Comparison of ENCODE assay signal across 8 cellular contexts in the genomic region with DNA sequence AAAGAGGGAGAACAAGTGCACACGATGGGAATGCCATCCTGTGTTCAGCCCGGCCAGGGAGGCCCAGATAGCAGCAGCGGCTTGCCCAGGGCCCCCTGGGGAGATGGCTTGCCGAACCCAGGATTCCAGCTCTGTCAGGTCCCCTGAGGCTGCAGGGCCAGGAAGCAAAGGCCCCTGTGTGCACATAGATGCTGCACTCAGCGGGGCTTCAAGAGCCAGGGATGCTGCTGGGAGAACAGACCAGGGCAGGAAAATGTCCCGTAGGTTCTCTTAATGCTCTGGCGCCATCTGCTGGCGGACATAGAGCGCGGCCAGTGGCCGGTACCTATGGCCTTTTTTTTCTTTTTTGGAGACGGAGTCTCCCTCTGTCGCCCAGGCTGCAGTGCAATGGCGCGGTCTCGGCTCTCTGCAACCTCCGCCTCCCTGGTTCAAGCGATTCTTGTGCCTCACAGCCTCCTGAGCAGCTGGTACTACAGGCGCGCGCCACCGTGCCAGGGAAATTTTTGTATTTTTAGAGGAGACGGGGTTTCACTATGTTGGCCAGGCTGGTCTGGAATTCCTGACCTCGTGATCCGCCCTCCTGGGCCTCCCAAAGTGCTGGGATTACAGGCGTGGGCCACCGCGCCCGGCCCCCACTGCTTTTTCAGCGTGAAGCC. TPM values are rescaled to one million over a fixed set of nuclear protein-coding genes. Genes with fewer than 3 reads are reported as not detected.
DNase-seq lines count a peak whose midpoint lies in the region; ATAC-seq and TF ChIP-seq lines count a peak whose summit lies in the region.

No MANE protein-coding gene starts in this region.

- peaks cover 25% of the 10 kb centered on the region for H3K36me3 ChIP-seq in CD8-positive, alpha-beta memory T cell (ENCODE audit: insufficient read depth, low read length)
- peaks cover 59% of the 10 kb centered on the region for H3K36me3 ChIP-seq in NT2/D1 (ENCODE audit: insufficient read depth, insufficient read length, low read length)

- H3K4me1 ChIP-seq in CD8-positive, alpha-beta memory T cell (ENCODE audit: insufficient read depth, low read length) = no peaks in the 10 kb centered on the region
- peaks cover 4% of the 10 kb centered on the region for H3K4me1 ChIP-seq in NT2/D1 (ENCODE audit: insufficient read depth, insufficient read length)

- H3K4me3 Mint-ChIP-seq in CD8-positive, alpha-beta memory T cell = no peak overlapping the region

- peak; percentile 50 to 78 (median 62) for DNase-seq in CD8-positive, alpha-beta memory T cell
- peak; percentile 77 for DNase-seq in NT2/D1 (ENCODE audit: low read depth, low spot score)
- DNase-seq in activated CD8-positive, alpha-beta memory T cell treated with anti-CD3 and anti-CD28 coated beads, Interleukin-2, amount 50 U/mL, for 4 hours = peak; percentile 71
- DNase-seq in epithelial cell of esophagus (ENCODE audit: low read depth) = peak; percentile 71
- DNase-seq in mucosa of gallbladder (ENCODE audit: low spot score) = peak; percentile 70
- peak; percentile 34 to 48 for DNase-seq in stimulated activated CD8-positive, alpha-beta memory T cell treated with anti-CD3 and anti-CD28 coated beads, Interleukin-7, amount 100 ng/mL, for 1 hour (ENCODE audit: low read depth in 2 of 2)

- POLR2A ChIA-PET in CD8-positive, alpha-beta memory T cell (lab: Charles Lee) = no interaction called here

- peaks cover 0 to 4% (median 3%) of the 10 kb centered on the region in 3 donors for H3K4me1 Mint-ChIP-seq in CD8-positive, alpha-beta memory T cell

- ATAC-seq in GM19397 (IDR thresholded peaks at IDR 0.05; ENCODE audit: unreplicated experiment) (peak; percentile 89), HG03460 (IDR thresholded peaks at IDR 0.05; ENCODE audit: unreplicated experiment) (peak; percentile 90)

- peak; percentile 82 for TF ChIP-seq CTCF in epithelial cell of esophagus (IDR thresholded peaks at IDR 0.05; ENCODE audit: insufficient read depth, low read depth, low read length, missing control alignments)

- no peak overlapping the region for H3K9ac ChIP-seq in NT2/D1 (ENCODE audit: insufficient read length, low read depth)

- H3K9me3 ChIP-seq in CD8-positive, alpha-beta memory T cell (ENCODE audit: low read length) = no peaks in the 10 kb centered on the region
- no peaks in the 10 kb centered on the region for H3K9me3 ChIP-seq in NT2/D1 (ENCODE audit: insufficient read depth, low read length)

- peak overlapping the region in 3 of 8 donors; percentile 47 to 89 (median 54) for H3K27ac Mint-ChIP-seq in CD8-positive, alpha-beta memory T cell

- CTCF ChIA-PET in CD8-positive, alpha-beta memory T cell (lab: Charles Lee) = interaction anchor here (0.9 to 4.5 kb wide), 13 partner anchors 10 to 180 kb away, joined by 3 to 53 read pairs (median 3); a partner anchor contains a TSS

- peaks cover 0 to 38% (median 11%) of the 10 kb centered on the region in 3 donors for H3K36me3 Mint-ChIP-seq in CD8-positive, alpha-beta memory T cell

- H3K27me3 Mint-ChIP-seq in CD8-positive, alpha-beta memory T cell = no peaks in the 10 kb centered on the region

- H3K27ac ChIP-seq in CD8-positive, alpha-beta memory T cell (ENCODE audit: low read depth, low read length) = no peak overlapping the region

- H3K27me3 ChIP-seq in CD8-positive, alpha-beta memory T cell (ENCODE audit: insufficient read depth, low read length, poor library complexity, severe bottlenecking) = no peaks in the 10 kb centered on the region
- no peaks in the 10 kb centered on the region for H3K27me3 ChIP-seq in NT2/D1 (ENCODE audit: insufficient read depth, insufficient read length)

- H3K4me3 ChIP-seq in CD8-positive, alpha-beta memory T cell (ENCODE audit: low read length) = no peak overlapping the region
- H3K4me3 ChIP-seq in NT2/D1 (ENCODE audit: insufficient read length, low read depth) (no peak overlapping the region), epithelial cell of esophagus (ENCODE audit: low read length) (no peak overlapping the region)

- H3K9me3 Mint-ChIP-seq in CD8-positive, alpha-beta memory T cell = no peaks in the 10 kb centered on the region

RNA-seq across cellular contexts. Expression of a gene that starts 22.4 kb away (rescaled TPM):
- total RNA-seq in CD8-positive, alpha-beta memory T cell = 10 to 100 TPM; 49.4 to 51.7 TPM
- 40.4 TPM for polyA plus RNA-seq in CD8-positive, alpha-beta memory T cell
- total RNA-seq in mucosa of gallbladder = 53.0 TPM

RNA-seq across cellular contexts. Expression of a gene that starts 59.8 kb away (rescaled TPM):
- total RNA-seq in CD8-positive, alpha-beta memory T cell = 10 to 100 TPM; 89.0 to 93.0 TPM
- 49.6 TPM for polyA plus RNA-seq in CD8-positive, alpha-beta memory T cell
- total RNA-seq in mucosa of gallbladder = 72.1 TPM
